Comparison of ENCODE assay signal across 1 cellular context in the genomic region with DNA sequence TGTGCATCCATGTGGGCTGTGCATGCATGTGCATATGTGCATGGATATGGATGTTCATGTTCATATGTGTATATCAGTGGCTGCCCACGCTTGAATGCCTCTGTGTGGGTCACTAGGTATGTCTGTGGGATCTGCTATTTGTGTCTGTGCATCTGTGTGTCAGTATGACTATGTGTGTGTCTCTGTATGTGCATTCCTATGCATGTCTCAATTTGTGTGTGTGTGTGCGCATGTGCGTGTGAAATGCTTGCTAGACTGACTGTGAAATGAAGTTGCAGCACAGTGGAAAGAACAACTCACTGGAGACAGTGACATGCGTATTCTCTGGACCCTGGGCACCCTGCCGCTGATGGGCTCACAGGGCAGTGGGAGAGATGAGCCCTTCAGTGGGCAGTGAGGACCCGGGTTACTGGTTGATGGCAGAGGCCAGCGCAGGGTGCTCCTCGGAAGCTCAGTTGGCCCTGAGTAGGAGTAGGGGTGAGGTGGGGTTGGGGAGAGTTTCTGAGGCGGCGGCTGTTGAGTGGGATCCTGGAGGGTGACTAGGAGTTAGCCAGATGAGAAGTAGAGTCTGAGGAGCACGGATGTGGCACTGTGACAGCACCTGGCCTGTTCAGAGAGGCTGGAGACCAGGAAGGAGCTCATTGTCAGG.
TF ChIP-seq lines count a peak whose summit lies in the region.

No MANE protein-coding gene starts in this region.

TF ChIP-seq in K562, 482 proteins besides CTCF, POLR2A, EP300 and RAD21:
- TF ChIP-seq PHF8 (IDR thresholded peaks at IDR 0.05; ENCODE audit: borderline replicate concordance, low read length) (no peak), NRF1 (conservative IDR thresholded peaks at IDR 0.05 in 1 of 2, IDR thresholded peaks at IDR 0.05 in 1 of 2) (peak; percentile 37 to 57; a peak in 2 of 4 replicates)
